ENCODE assay signal across 2 cellular contexts in genomic region chr5:180469866-180470265, GRCh38.
TF ChIP-seq lines count a peak whose summit lies in the region.

No MANE protein-coding gene starts in this region.

TF ChIP-seq in HEK293, 187 proteins besides CTCF, POLR2A, EP300 and RAD21:
- TF ChIP-seq ZNF670 (tag by site-specific recombination; IDR thresholded peaks at IDR 0.05; ENCODE audit: low read depth), result no peak
- TF ChIP-seq ZNF366 (tag by site-specific recombination; conservative IDR thresholded peaks at IDR 0.05), result peak; percentile 93

TF ChIP-seq in K562, 482 proteins besides CTCF, POLR2A, EP300 and RAD21:
- TF ChIP-seq NCOA2 (IDR thresholded peaks at IDR 0.05; ENCODE audit: partially characterized antibody in 2 of 2), result no peak
- peak; percentile 65 for TF ChIP-seq ZNF512 (tag; IDR thresholded peaks at IDR 0.05)
- no peak for TF ChIP-seq TCFL5 (CRISPR knock-in tag; conservative IDR thresholded peaks at IDR 0.05)
- no peak for TF ChIP-seq PTBP1 (IDR thresholded peaks at IDR 0.05; ENCODE audit: low read depth, low read length)
